Comparison of ENCODE assay signal across 29 cellular contexts in the genomic region with DNA sequence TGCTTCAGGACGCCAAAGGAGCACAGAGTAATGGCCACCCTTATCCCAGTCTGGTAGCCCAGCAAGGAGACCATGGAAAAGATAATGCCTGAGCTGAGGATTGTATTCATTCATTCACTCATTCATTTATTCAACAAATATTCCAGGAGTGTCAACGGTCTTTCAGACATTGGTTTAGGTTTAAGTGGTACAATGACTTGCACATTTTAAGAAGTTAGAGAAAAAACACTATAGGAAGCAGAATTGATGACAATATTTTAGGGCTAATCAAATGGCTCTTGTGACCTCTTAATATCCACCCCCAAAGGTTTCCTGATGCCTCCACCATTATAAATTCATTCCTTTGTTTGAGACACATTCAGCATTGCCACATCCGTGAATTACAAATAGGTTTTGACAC.
"Had no signal": no experiment of that assay in that cellular context is flagged by ENCODE, and none has a peak within 500 bp of the region (broad histone marks: within the 10 kb centered on the region; RNA-seq: fewer than 3 reads in every experiment).

No MANE protein-coding gene starts in this region.

- DNase-seq: hypothalamus; immature natural killer cell; kidney; left colon; left lung; lower lobe of right lung; mammary epithelial cell; mesenchymal stem cell; naive thymus-derived CD8-positive, alpha-beta T cell; pancreas; posterior cingulate gyrus; retina; right cardiac atrium; sigmoid colon; small intestine; spleen; stimulated activated CD4-positive, alpha-beta T cell treated with anti-CD3 and anti-CD28 coated beads, Interleukin-4, amount 100 ng/mL, for 24 hours; stimulated activated naive CD4-positive, alpha-beta T cell; tibial artery; trophoblast cell; upper lobe of right lung; uterus had no signal

- H3K27me3 ChIP-seq: left lung, neural progenitor cell, pancreas, sigmoid colon, suprapubic skin, tibial artery, upper lobe of right lung, uterus had no signal

- H3K36me3 Mint-ChIP-seq: immature natural killer cell; naive thymus-derived CD8-positive, alpha-beta T cell; neural progenitor cell; stimulated activated effector memory CD8-positive, alpha-beta T cell treated with anti-CD3 and anti-CD28 coated beads, Interleukin-12 subunit alpha, Interleukin-12 subunit beta, amount 100 ng/mL, for 72 hours had no signal

- H3K4me2 ChIP-seq: neural progenitor cell had no signal

- H3K9ac ChIP-seq: neural progenitor cell had no signal

- H3K9me3 Mint-ChIP-seq: immature natural killer cell; naive thymus-derived CD8-positive, alpha-beta T cell; nephron; neural progenitor cell; stimulated activated effector memory CD8-positive, alpha-beta T cell treated with anti-CD3 and anti-CD28 coated beads, Interleukin-12 subunit alpha, Interleukin-12 subunit beta, amount 100 ng/mL, for 72 hours; stimulated activated naive CD8-positive, alpha-beta T cell treated with anti-CD3 and anti-CD28 coated beads, Interleukin-15, Interleukin-2, amounts not matched to agents 100 ng/mL and 50 ng/mL, for 24 hours had no signal

- H3K36me3 ChIP-seq: left lung, lower lobe of right lung, neural progenitor cell, pancreas, prostate gland, sigmoid colon, spleen, suprapubic skin, thoracic aorta, tibial artery, upper lobe of right lung, uterus had no signal

- ATAC-seq: left colon; left lung; lower lobe of right lung; naive thymus-derived CD8-positive, alpha-beta T cell; pancreas; right cardiac atrium; stimulated activated effector memory CD8-positive, alpha-beta T cell treated with anti-CD3 and anti-CD28 coated beads, Interleukin-12 subunit alpha, Interleukin-12 subunit beta, amount 100 ng/mL, for 72 hours; upper lobe of right lung had no signal

- H2AFZ ChIP-seq: neural progenitor cell had no signal

- H3K4me3 ChIP-seq: left lung, lower lobe of right lung, neural progenitor cell, pancreas, prostate gland, sigmoid colon, spleen, suprapubic skin, thoracic aorta, tibial artery, upper lobe of right lung, uterus had no signal

- H3K4me1 Mint-ChIP-seq: stimulated activated effector memory CD8-positive, alpha-beta T cell treated with anti-CD3 and anti-CD28 coated beads, Interleukin-12 subunit alpha, Interleukin-12 subunit beta, amount 100 ng/mL, for 72 hours had no signal

- H3K4me3 Mint-ChIP-seq: immature natural killer cell; naive thymus-derived CD8-positive, alpha-beta T cell; nephron; neural progenitor cell; stimulated activated effector memory CD8-positive, alpha-beta T cell treated with anti-CD3 and anti-CD28 coated beads, Interleukin-12 subunit alpha, Interleukin-12 subunit beta, amount 100 ng/mL, for 72 hours; stimulated activated naive CD8-positive, alpha-beta T cell treated with anti-CD3 and anti-CD28 coated beads, Interleukin-15, Interleukin-2, amounts not matched to agents 100 ng/mL and 50 ng/mL, for 24 hours had no signal

- H3K9me3 ChIP-seq: left lung, lower lobe of right lung, pancreas, prostate gland, sigmoid colon, spleen, suprapubic skin, thoracic aorta, tibial artery, upper lobe of right lung, uterus had no signal

- H3K27ac ChIP-seq: left lung, lower lobe of right lung, neural progenitor cell, pancreas, prostate gland, sigmoid colon, suprapubic skin, thoracic aorta, tibial artery, upper lobe of right lung, uterus had no signal

- H3K4me1 ChIP-seq: prostate gland, uterus had no signal

- H3K27ac Mint-ChIP-seq: immature natural killer cell; naive thymus-derived CD8-positive, alpha-beta T cell; stimulated activated effector memory CD8-positive, alpha-beta T cell treated with anti-CD3 and anti-CD28 coated beads, Interleukin-12 subunit alpha, Interleukin-12 subunit beta, amount 100 ng/mL, for 72 hours; stimulated activated naive CD8-positive, alpha-beta T cell treated with anti-CD3 and anti-CD28 coated beads, Interleukin-15, Interleukin-2, amounts not matched to agents 100 ng/mL and 50 ng/mL, for 24 hours had no signal
